ENCODE assay signal across 1 cellular context in genomic region chr6:131955876-131956275, GRCh38.
TF ChIP-seq lines count a peak whose summit lies in the region.

No MANE protein-coding gene starts in this region.

TF ChIP-seq in HepG2, 621 proteins besides CTCF, POLR2A, EP300 and RAD21 (continues in another document):
- TF ChIP-seq PRPF4 (IDR thresholded peaks at IDR 0.05; ENCODE audit: low read depth, low read length, poor library complexity, severe bottlenecking) = no peak
- TF ChIP-seq PAX8 (CRISPR knock-in tag; IDR thresholded peaks at IDR 0.05; ENCODE audit: borderline replicate concordance) = no peak
- no peak for TF ChIP-seq SNAPC5 (CRISPR knock-in tag; IDR thresholded peaks at IDR 0.05; ENCODE audit: borderline replicate concordance)
- TF ChIP-seq, protein P1, sequence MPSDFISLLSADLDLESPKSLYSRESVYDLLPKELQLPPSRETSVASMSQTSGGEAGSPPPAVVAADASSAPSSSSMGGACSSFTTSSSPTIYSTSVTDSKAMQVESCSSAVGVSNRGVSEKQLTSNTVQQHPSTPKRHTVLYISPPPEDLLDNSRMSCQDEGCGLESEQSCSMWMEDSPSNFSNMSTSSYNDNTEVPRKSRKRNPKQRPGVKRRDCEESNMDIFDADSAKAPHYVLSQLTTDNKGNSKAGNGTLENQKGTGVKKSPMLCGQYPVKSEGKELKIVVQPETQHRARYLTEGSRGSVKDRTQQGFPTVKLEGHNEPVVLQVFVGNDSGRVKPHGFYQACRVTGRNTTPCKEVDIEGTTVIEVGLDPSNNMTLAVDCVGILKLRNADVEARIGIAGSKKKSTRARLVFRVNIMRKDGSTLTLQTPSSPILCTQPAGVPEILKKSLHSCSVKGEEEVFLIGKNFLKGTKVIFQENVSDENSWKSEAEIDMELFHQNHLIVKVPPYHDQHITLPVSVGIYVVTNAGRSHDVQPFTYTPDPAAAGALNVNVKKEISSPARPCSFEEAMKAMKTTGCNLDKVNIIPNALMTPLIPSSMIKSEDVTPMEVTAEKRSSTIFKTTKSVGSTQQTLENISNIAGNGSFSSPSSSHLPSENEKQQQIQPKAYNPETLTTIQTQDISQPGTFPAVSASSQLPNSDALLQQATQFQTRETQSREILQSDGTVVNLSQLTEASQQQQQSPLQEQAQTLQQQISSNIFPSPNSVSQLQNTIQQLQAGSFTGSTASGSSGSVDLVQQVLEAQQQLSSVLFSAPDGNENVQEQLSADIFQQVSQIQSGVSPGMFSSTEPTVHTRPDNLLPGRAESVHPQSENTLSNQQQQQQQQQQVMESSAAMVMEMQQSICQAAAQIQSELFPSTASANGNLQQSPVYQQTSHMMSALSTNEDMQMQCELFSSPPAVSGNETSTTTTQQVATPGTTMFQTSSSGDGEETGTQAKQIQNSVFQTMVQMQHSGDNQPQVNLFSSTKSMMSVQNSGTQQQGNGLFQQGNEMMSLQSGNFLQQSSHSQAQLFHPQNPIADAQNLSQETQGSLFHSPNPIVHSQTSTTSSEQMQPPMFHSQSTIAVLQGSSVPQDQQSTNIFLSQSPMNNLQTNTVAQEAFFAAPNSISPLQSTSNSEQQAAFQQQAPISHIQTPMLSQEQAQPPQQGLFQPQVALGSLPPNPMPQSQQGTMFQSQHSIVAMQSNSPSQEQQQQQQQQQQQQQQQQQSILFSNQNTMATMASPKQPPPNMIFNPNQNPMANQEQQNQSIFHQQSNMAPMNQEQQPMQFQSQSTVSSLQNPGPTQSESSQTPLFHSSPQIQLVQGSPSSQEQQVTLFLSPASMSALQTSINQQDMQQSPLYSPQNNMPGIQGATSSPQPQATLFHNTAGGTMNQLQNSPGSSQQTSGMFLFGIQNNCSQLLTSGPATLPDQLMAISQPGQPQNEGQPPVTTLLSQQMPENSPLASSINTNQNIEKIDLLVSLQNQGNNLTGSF (CRISPR knock-in tag; IDR thresholded peaks at IDR 0.05) = no peak
- no peak for TF ChIP-seq KMT2B (CRISPR knock-in tag; IDR thresholded peaks at IDR 0.05)
- TF ChIP-seq PPARG (CRISPR knock-in tag; conservative IDR thresholded peaks at IDR 0.05) = no peak
- no peak for TF ChIP-seq ZNF441 (CRISPR knock-in tag; IDR thresholded peaks at IDR 0.05; ENCODE audit: borderline replicate concordance)
- TF ChIP-seq GABPB1 (CRISPR knock-in tag; IDR thresholded peaks at IDR 0.05) = no peak
- no peak for TF ChIP-seq FOXK1 (CRISPR knock-in tag; IDR thresholded peaks at IDR 0.05; ENCODE audit: borderline replicate concordance, low read depth)
- no peak for TF ChIP-seq NFIB (CRISPR knock-in tag; IDR thresholded peaks at IDR 0.05; ENCODE audit: borderline replicate concordance)
- TF ChIP-seq, protein P2, sequence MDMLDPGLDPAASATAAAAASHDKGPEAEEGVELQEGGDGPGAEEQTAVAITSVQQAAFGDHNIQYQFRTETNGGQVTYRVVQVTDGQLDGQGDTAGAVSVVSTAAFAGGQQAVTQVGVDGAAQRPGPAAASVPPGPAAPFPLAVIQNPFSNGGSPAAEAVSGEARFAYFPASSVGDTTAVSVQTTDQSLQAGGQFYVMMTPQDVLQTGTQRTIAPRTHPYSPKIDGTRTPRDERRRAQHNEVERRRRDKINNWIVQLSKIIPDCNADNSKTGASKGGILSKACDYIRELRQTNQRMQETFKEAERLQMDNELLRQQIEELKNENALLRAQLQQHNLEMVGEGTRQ (IDR thresholded peaks at IDR 0.05; ENCODE audit: low read depth, low read length) = no peak
- TF ChIP-seq, protein P2 (CRISPR knock-in tag; IDR thresholded peaks at IDR 0.05; ENCODE audit: borderline replicate concordance) = no peak
- no peak for TF ChIP-seq GATAD1 (CRISPR knock-in tag; IDR thresholded peaks at IDR 0.05)
- TF ChIP-seq STAG1 (CRISPR knock-in tag; IDR thresholded peaks at IDR 0.05) = peak; percentile 66
- TF ChIP-seq AHDC1 (CRISPR knock-in tag; IDR thresholded peaks at IDR 0.05; ENCODE audit: borderline replicate concordance) = no peak
- TF ChIP-seq TEAD3 (CRISPR knock-in tag; optimal IDR thresholded peaks at IDR 0.05; ENCODE audit: borderline replicate concordance) = peak; percentile 35
- no peak for TF ChIP-seq ZNF615 (CRISPR knock-in tag; IDR thresholded peaks at IDR 0.05; ENCODE audit: borderline replicate concordance)
- no peak for TF ChIP-seq KLF15 (CRISPR knock-in tag; IDR thresholded peaks at IDR 0.05; ENCODE audit: borderline replicate concordance)
- 0 out of 2 replicates have a peak, but pooled peaks have one; percentile 12 for TF ChIP-seq BCL6 (CRISPR knock-in tag; IDR thresholded peaks at IDR 0.05)
- TF ChIP-seq ZNF331 (CRISPR knock-in tag; IDR thresholded peaks at IDR 0.05) = 0 out of 2 replicates have a peak, but pooled peaks have one; percentile 13
- TF ChIP-seq, protein P3, sequence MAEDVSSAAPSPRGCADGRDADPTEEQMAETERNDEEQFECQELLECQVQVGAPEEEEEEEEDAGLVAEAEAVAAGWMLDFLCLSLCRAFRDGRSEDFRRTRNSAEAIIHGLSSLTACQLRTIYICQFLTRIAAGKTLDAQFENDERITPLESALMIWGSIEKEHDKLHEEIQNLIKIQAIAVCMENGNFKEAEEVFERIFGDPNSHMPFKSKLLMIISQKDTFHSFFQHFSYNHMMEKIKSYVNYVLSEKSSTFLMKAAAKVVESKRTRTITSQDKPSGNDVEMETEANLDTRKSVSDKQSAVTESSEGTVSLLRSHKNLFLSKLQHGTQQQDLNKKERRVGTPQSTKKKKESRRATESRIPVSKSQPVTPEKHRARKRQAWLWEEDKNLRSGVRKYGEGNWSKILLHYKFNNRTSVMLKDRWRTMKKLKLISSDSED (CRISPR knock-in tag; IDR thresholded peaks at IDR 0.05) = no peak
- TF ChIP-seq ZNF143 (CRISPR knock-in tag; IDR thresholded peaks at IDR 0.05) = no peak
- TF ChIP-seq RARA (CRISPR knock-in tag; IDR thresholded peaks at IDR 0.05) = no peak
- TF ChIP-seq SATB2 (CRISPR knock-in tag; IDR thresholded peaks at IDR 0.05) = no peak
- TF ChIP-seq ARHGAP35 (CRISPR knock-in tag; IDR thresholded peaks at IDR 0.05; ENCODE audit: borderline replicate concordance) = no peak
- no peak for TF ChIP-seq ZNF138 (CRISPR knock-in tag; IDR thresholded peaks at IDR 0.05; ENCODE audit: low read depth)
- no peak for TF ChIP-seq ZBTB40 (IDR thresholded peaks at IDR 0.05)
- no peak for TF ChIP-seq ZBTB40 (CRISPR knock-in tag; IDR thresholded peaks at IDR 0.05)
- TF ChIP-seq, protein P4, sequence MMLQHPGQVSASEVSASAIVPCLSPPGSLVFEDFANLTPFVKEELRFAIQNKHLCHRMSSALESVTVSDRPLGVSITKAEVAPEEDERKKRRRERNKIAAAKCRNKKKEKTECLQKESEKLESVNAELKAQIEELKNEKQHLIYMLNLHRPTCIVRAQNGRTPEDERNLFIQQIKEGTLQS (CRISPR knock-in tag; IDR thresholded peaks at IDR 0.05) = no peak
- TF ChIP-seq ZNF629 (CRISPR knock-in tag; conservative IDR thresholded peaks at IDR 0.05) = no peak
- 0 out of 2 replicates have a peak, but pooled peaks have one; percentile 33 for TF ChIP-seq SALL1 (CRISPR knock-in tag; IDR thresholded peaks at IDR 0.05)
- no peak for TF ChIP-seq ZNF256 (CRISPR knock-in tag; conservative IDR thresholded peaks at IDR 0.05)
